1 cellular context compared by ENCODE assay signal in genomic region chr3:32860499-32860898, GRCh38.
TF ChIP-seq lines count a peak whose summit lies in the region.

No MANE protein-coding gene starts in this region.

TF ChIP-seq in HepG2, 621 proteins besides CTCF, POLR2A, EP300 and RAD21:
- TF ChIP-seq SP2 (CRISPR knock-in tag; IDR thresholded peaks at IDR 0.05) (no peak), DNMT1 (CRISPR knock-in tag; IDR thresholded peaks at IDR 0.05) (no peak), RBM22 (optimal IDR thresholded peaks at IDR 0.05; ENCODE audit: low read length) (peak; percentile 89), SAP130 (CRISPR knock-in tag; IDR thresholded peaks at IDR 0.05; ENCODE audit: low read depth) (0 out of 2 replicates have a peak, but pooled peaks have one; percentile 10), RERE (CRISPR knock-in tag; IDR thresholded peaks at IDR 0.05; ENCODE audit: low read depth) (no peak)
